14 cellular contexts compared by ENCODE assay signal in the genomic region with DNA sequence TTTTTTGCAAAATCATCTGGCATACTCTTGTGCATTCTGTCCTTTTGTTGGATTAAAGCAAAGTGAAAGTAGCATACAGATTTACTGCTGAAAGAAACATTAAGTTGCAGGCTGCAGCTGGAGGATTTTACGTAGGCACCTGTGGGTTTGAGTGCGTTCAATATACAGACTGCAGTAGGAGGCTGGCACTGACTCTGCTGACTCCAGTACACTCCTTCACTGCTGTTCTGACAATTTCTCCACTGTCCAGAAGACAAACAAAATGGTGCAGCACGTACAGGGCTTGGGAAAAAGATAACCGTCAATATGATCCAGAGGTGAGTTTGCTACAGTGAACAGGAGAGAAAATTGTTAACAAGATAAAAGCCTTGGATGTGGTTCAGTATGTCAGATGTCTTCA.
DNase-seq lines count a peak whose midpoint lies in the region; TF ChIP-seq lines count a peak whose summit lies in the region.
"Had no signal": no experiment of that assay in that cellular context is flagged by ENCODE, and none has a peak within 500 bp of the region (broad histone marks: within the 10 kb centered on the region; RNA-seq: fewer than 3 reads in every experiment).

No MANE protein-coding gene starts in this region.

- peaks cover 6 to 13% of the 10 kb centered on the region in 2 donors for H3K4me1 ChIP-seq in muscle layer of duodenum (ENCODE audit: control insufficient read depth in 1 of 2, insufficient read depth in 2 of 2, low read length in 2 of 2)
- no peaks in the 10 kb centered on the region for H3K4me1 ChIP-seq in endodermal cell (ENCODE audit: control insufficient read depth, insufficient read depth, low read length)
- H3K4me1 ChIP-seq: gastrocnemius medialis had no signal

- H3K36me3 ChIP-seq in muscle layer of duodenum (ENCODE audit: control insufficient read depth in 1 of 2, insufficient read depth in 2 of 2, low read length in 2 of 2) (no peaks in the 10 kb centered on the region), endodermal cell (ENCODE audit: control insufficient read depth, insufficient read depth, low read length) (no peaks in the 10 kb centered on the region)
- H3K36me3 ChIP-seq: gastrocnemius medialis had no signal

- H3K27ac ChIP-seq in VCaP (peak overlapping the region; percentile 50), muscle layer of duodenum (ENCODE audit: low read length) (no peak overlapping the region), endodermal cell (ENCODE audit: low read depth, low read length) (no peak overlapping the region)
- H3K27ac ChIP-seq: 22Rv1, gastrocnemius medialis had no signal

- H3K4me3 ChIP-seq in muscle layer of duodenum (ENCODE audit: low read depth in 1 of 2, low read length in 2 of 2) (peak overlapping the region; percentile 28 to 46), endodermal cell (ENCODE audit: low read length) (no peak overlapping the region)
- H3K4me3 ChIP-seq: gastrocnemius medialis had no signal

- no peak overlapping the region for H3K27ac Mint-ChIP-seq in endodermal cell

- TF ChIP-seq CTCF in VCaP (conservative IDR thresholded peaks at IDR 0.05) (no peak), endodermal cell (conservative IDR thresholded peaks at IDR 0.05) (no peak)

- no peaks in the 10 kb centered on the region for H3K36me3 Mint-ChIP-seq in endodermal cell (ENCODE audit: low read depth)

- no peak overlapping the region for H3K9ac ChIP-seq in endodermal cell (ENCODE audit: extremely low read depth, low read length, poor library complexity, severe bottlenecking)

- H3K9me3 ChIP-seq in muscle layer of duodenum (ENCODE audit: control insufficient read depth in 1 of 2, low read length in 2 of 2) (no peaks in the 10 kb centered on the region), endodermal cell (ENCODE audit: control insufficient read depth, low read length) (no peaks in the 10 kb centered on the region)
- H3K9me3 ChIP-seq: gastrocnemius medialis had no signal

- H3K27me3 ChIP-seq in muscle layer of duodenum (ENCODE audit: low read depth, low read length) (no peaks in the 10 kb centered on the region), endodermal cell (ENCODE audit: control insufficient read depth, insufficient read depth, low read length, poor library complexity, severe bottlenecking) (no peaks in the 10 kb centered on the region)
- H3K27me3 ChIP-seq: gastrocnemius medialis had no signal

- WGBS in endodermal cell (ENCODE audit: insufficient coverage in 1 of 2, insufficient read length in 1 of 2), 2 experiments = 91 to 94% methylated on average over 4 of the region's 4 CpGs

- no peak overlapping the region for H3K4me3 Mint-ChIP-seq in endodermal cell

- no peaks in the 10 kb centered on the region for H3K9me3 Mint-ChIP-seq in endodermal cell

- peaks cover 7% of the 10 kb centered on the region for H3K4me1 Mint-ChIP-seq in endodermal cell

- no peaks in the 10 kb centered on the region for H3K27me3 Mint-ChIP-seq in endodermal cell (ENCODE audit: insufficient read depth)

- DNase-seq in DMS 273 (lab: John Stamatoyannopoulos, UW; ENCODE audit: unreplicated experiment) (peak; percentile 21), DMS 273 treated with DMSO at 0.1 percent for 48 hours (lab: John Stamatoyannopoulos, UW) (no peak), NCI-H146 treated with DMSO at 0.1 percent for 48 hours (lab: John Stamatoyannopoulos, UW; ENCODE audit: unreplicated experiment) (peak; percentile 13), T1000 (lab: John Stamatoyannopoulos, UW) (no peak), NOMO-1 treated with DMSO at 0.1 percent for 48 hours (lab: John Stamatoyannopoulos, UW; ENCODE audit: unreplicated experiment) (no peak), endodermal cell (no peak)
- DNase-seq: activated gamma-delta T cell treated with Interleukin-2 at 50 U/mL for 16 hours; gastrocnemius medialis; NCI-H1436 treated with DMSO at 0.1 percent for 48 hours; occipital lobe; stimulated activated CD4-positive, alpha-beta T cell treated with anti-CD3 and anti-CD28 coated beads, Interleukin-1b, Interleukin-23, amount 100 ng/mL, for 48 hours had no signal

Comparison
In these comparisons a context has a peak if more than half of its experiments do, and no peak if none do; other contexts are left out.
1. DNase-seq: peak in DMS 273 (single experiment) and NCI-H146 treated with DMSO at 0.1 percent for 48 hours (single experiment); none in DMS 273 treated with DMSO at 0.1 percent for 48 hours (single experiment), T1000 (single experiment), NOMO-1 treated with DMSO at 0.1 percent for 48 hours (single experiment) and endodermal cell (single experiment).